22 cellular contexts compared by ENCODE assay signal in genomic region chr6:16078064-16078463, GRCh38. TPM values are rescaled to one million over a fixed set of nuclear protein-coding genes. Genes with fewer than 3 reads are reported as not detected.
DNase-seq lines count a peak whose midpoint lies in the region; ATAC-seq and TF ChIP-seq lines count a peak whose summit lies in the region.
"Had no signal": no experiment of that assay in that cellular context is flagged by ENCODE, and none has a peak within 500 bp of the region (broad histone marks: within the 10 kb centered on the region; RNA-seq: fewer than 3 reads in every experiment).

No MANE protein-coding gene starts in this region.

- H3K4me3 ChIP-seq in GM12865 (ENCODE audit: low read depth, low read length) (no peak overlapping the region), heart right ventricle (no peak overlapping the region)
- H3K4me3 ChIP-seq: coronary artery had no signal

- peaks cover 22% of the 10 kb centered on the region for H3K27me3 Mint-ChIP-seq in stimulated activated memory B cell treated with anti-CD40 and anti-IgM and Interleukin-4, amounts not matched to agents 10 μg/mL and 1 μg/mL and 100 μg/mL, for 72 hours

- peaks cover 15% of the 10 kb centered on the region for H3K4me1 Mint-ChIP-seq in stimulated activated memory B cell treated with anti-CD40 and anti-IgM and Interleukin-4, amounts not matched to agents 10 μg/mL and 1 μg/mL and 100 μg/mL, for 72 hours

- no peaks in the 10 kb centered on the region for H3K9me3 Mint-ChIP-seq in stimulated activated memory B cell treated with anti-CD40 and anti-IgM and Interleukin-4, amounts not matched to agents 10 μg/mL and 1 μg/mL and 100 μg/mL, for 72 hours
- H3K9me3 Mint-ChIP-seq: T-helper 1 cell treated with Interleukin-12 subunit alpha and Interleukin-12 subunit beta and Interleukin-4 antibody, amounts not matched to agents 30 μg/mL and 1 μg/mL, for 36 hours; type B pancreatic cell had no signal

- DNase-seq in GM12865 (ENCODE audit: low read depth), result peak; percentile 58
- DNase-seq in GM19238 (ENCODE audit: insufficient read length, low spot score), result peak; percentile 21
- DNase-seq in NK-92 treated with Interleukin-12 subunit alpha and Interleukin-12 subunit beta, amount 100 ng/mL, for 24 hours (lab: John Stamatoyannopoulos, UW), result no peak
- DNase-seq in A172 (ENCODE audit: low spot score), result no peak
- DNase-seq in heart right ventricle, result no peak
- DNase-seq: activated CD4-positive, alpha-beta T cell treated with anti-CD3 and anti-CD28 coated beads for 4 hours; activated T-cell treated with anti-CD3 and anti-CD28 coated beads, Interleukin-2, amount 50 U/mL, for 48 hours; anterior cingulate cortex; COR-L47; GOT3; left colon; NCI-H187; NCI-H69; stimulated activated CD4-positive, alpha-beta T cell treated with anti-CD3 and anti-CD28 coated beads, Interleukin-2, amount 100 ng/mL, for 24 hours had no signal

- TF ChIP-seq CTCF in GM12865 (IDR thresholded peaks at IDR 0.05; ENCODE audit: insufficient read depth, low read depth, low read length, missing control alignments), result no peak
- TF ChIP-seq CTCF in heart right ventricle (IDR thresholded peaks at IDR 0.05), result no peak

- no peaks in the 10 kb centered on the region for H3K36me3 ChIP-seq in heart right ventricle

- H3K27me3 ChIP-seq in heart right ventricle, result no peaks in the 10 kb centered on the region

- H3K36me3 Mint-ChIP-seq in stimulated activated memory B cell treated with anti-CD40 and anti-IgM and Interleukin-4, amounts not matched to agents 10 μg/mL and 1 μg/mL and 100 μg/mL, for 72 hours, result no peaks in the 10 kb centered on the region
- H3K36me3 Mint-ChIP-seq: type B pancreatic cell had no signal

- no peak overlapping the region for H3K27ac ChIP-seq in heart right ventricle
- H3K27ac ChIP-seq: coronary artery, RWPE1 had no signal

- no peaks in the 10 kb centered on the region for H3K9me3 ChIP-seq in heart right ventricle

- ATAC-seq in GM21717 (IDR thresholded peaks at IDR 0.05; ENCODE audit: unreplicated experiment), result peak; percentile 82
- ATAC-seq in HG03175 (IDR thresholded peaks at IDR 0.05; ENCODE audit: unreplicated experiment), result peak; percentile 87
- no peak for ATAC-seq in stimulated activated memory B cell treated with anti-CD40 and anti-IgM and Interleukin-4, amounts not matched to agents 10 μg/mL and 1 μg/mL and 100 μg/mL, for 72 hours
- ATAC-seq in heart right ventricle, result no peak
- ATAC-seq: esophagus mucosa, left colon had no signal

- intact Hi-C loops in heart right ventricle (cut with DNase I), result no loop called here

- no peak overlapping the region for H3K27ac Mint-ChIP-seq in stimulated activated memory B cell treated with anti-CD40 and anti-IgM and Interleukin-4, amounts not matched to agents 10 μg/mL and 1 μg/mL and 100 μg/mL, for 72 hours
- H3K27ac Mint-ChIP-seq: T-helper 1 cell treated with Interleukin-12 subunit alpha and Interleukin-12 subunit beta and Interleukin-4 antibody, amounts not matched to agents 30 μg/mL and 1 μg/mL, for 36 hours; type B pancreatic cell had no signal

- no peaks in the 10 kb centered on the region for H3K4me1 ChIP-seq in heart right ventricle

- 64 to 78% methylated on average over 2 of the region's 2 CpGs for WGBS in heart right ventricle, 2 donors

- no peak overlapping the region for H3K4me3 Mint-ChIP-seq in stimulated activated memory B cell treated with anti-CD40 and anti-IgM and Interleukin-4, amounts not matched to agents 10 μg/mL and 1 μg/mL and 100 μg/mL, for 72 hours
- H3K4me3 Mint-ChIP-seq: T-helper 1 cell treated with Interleukin-12 subunit alpha and Interleukin-12 subunit beta and Interleukin-4 antibody, amounts not matched to agents 30 μg/mL and 1 μg/mL, for 36 hours; type B pancreatic cell had no signal

RNA-seq across cellular contexts. Expression of gene MYLIP, which starts 50.8 kb away (rescaled TPM):
- 2.4 and 4.7 TPM in 2 replicates for total RNA-seq in A172 (2014; rRNA removed; shearing (Covaris generic))
- 10 to 100 TPM in 9 of 10 donors, 1 to 10 TPM in 1; 6.9 to 22.5 (median 14.9) TPM for total RNA-seq in heart right ventricle
- polyA plus RNA-seq in heart right ventricle, result 1 to 10 TPM; 8.6 to 8.9 TPM

Comparison
In these comparisons a context has a peak if more than half of its experiments do, and no peak if none do; other contexts are left out.
1. DNase-seq: peak in GM12865 (single experiment) and GM19238 (single experiment); none in NK-92 treated with Interleukin-12 subunit alpha and Interleukin-12 subunit beta, amount 100 ng/mL, for 24 hours (single experiment), A172 (single experiment) and heart right ventricle (0 of 2).
2. ATAC-seq: peak in GM21717 (single experiment) and HG03175 (single experiment); none in stimulated activated memory B cell treated with anti-CD40 and anti-IgM and Interleukin-4, amounts not matched to agents 10 μg/mL and 1 μg/mL and 100 μg/mL, for 72 hours (single experiment) and heart right ventricle (0 of 8).